26 cellular contexts compared by ENCODE assay signal in the genomic region with DNA sequence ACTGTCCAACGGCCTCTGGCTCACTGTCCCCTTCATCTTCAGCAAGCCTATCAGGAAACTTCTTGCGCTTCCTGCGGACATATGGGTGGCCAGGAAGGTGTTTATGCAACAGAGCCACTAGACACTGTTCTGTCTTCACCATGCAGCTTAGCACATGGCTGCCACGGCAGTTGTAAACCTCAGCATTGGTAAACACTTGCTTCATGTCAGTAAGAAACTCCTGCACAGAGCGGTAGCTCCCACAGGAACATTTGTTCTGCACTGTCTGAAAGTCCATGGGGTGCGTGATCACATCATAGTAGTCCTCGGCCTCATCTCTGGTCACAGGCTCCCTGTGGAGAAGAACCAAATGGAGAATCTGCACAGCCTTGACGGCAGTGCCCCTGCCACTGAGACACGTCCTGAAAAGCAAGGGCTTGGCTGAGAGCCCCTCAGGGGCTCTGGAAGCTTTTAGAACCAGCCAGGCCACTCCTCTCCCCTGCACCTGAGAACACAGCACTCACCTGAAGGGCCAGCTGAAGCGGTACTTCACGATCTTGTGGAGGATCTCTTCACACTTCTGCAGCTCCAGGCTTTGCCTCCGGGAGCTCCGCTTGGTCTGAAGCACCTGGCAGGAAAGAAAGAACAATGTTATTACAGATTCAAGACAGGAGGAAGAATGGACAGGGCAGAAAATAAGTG. TPM values are rescaled to one million over a fixed set of nuclear protein-coding genes. Genes with fewer than 3 reads are reported as not detected.
DNase-seq lines count a peak whose midpoint lies in the region; ATAC-seq and TF ChIP-seq lines count a peak whose summit lies in the region.
"Had no signal": no experiment of that assay in that cellular context is flagged by ENCODE, and none has a peak within 500 bp of the region (broad histone marks: within the 10 kb centered on the region; RNA-seq: fewer than 3 reads in every experiment).

No MANE protein-coding gene starts in this region.

- no peak overlapping the region for H3K4me3 Mint-ChIP-seq in naive thymus-derived CD8-positive, alpha-beta T cell
- H3K4me3 Mint-ChIP-seq: activated CD8-positive, alpha-beta T cell treated with anti-CD3 and anti-CD28 coated beads for 36 hours; activated naive CD8-positive, alpha-beta T cell treated with anti-CD3 and anti-CD28 coated beads, Interleukin-2, amount 50 U/mL, for 24 hours; brain; immature natural killer cell had no signal

- CTCF ChIA-PET in RWPE1 (lab: Yijun Ruan, JAX): no interaction called here

- no peak overlapping the region for H3K4me3 ChIP-seq in cardiac muscle cell
- no peak overlapping the region for H3K4me3 ChIP-seq in right lobe of liver
- H3K4me3 ChIP-seq: GM23248, hepatocyte, left ventricle myocardium inferior had no signal

- H3K9me3 ChIP-seq in cardiac muscle cell (ENCODE audit: low read depth) (no peaks in the 10 kb centered on the region), right lobe of liver (no peaks in the 10 kb centered on the region)
- H3K9me3 ChIP-seq: left ventricle myocardium inferior had no signal

- 83% methylated on average over 6 of the region's 13 CpGs for WGBS in right lobe of liver (ENCODE audit: insufficient coverage, low coverage, low lambda C conversion rate, missing lambda C conversion rate)

- DNase-seq in cardiac muscle cell (ENCODE audit: low read depth in 1 of 2, low spot score in 1 of 2) (no peak), Right ventricle myocardium superior (no peak), RWPE1 (ENCODE audit: low spot score) (no peak), HuH-7 (ENCODE audit: low spot score) (no peak), right lobe of liver (no peak)
- no peak for DNase-seq in naive thymus-derived CD8-positive, alpha-beta T cell
- no peak for DNase-seq in stimulated activated CD4-positive, alpha-beta T cell treated with anti-CD3 and anti-CD28 coated beads, Interleukin-4, amount 100 ng/mL, for 24 hours
- DNase-seq: activated CD4-positive, CD25-positive, alpha-beta regulatory T cell treated with anti-CD3 and anti-CD28 coated beads, Interleukin-2, amount 50 U/mL, for 72 hours; activated CD8-positive, alpha-beta T cell treated with anti-CD3 and anti-CD28 coated beads for 36 hours; activated naive CD8-positive, alpha-beta T cell treated with anti-CD3 and anti-CD28 coated beads, Interleukin-2, amount 50 U/mL, for 24 hours; activated T-cell treated with anti-CD3 and anti-CD28 coated beads, Interleukin-2, amount 50 U/mL, for 1 hour; C1 segment of cervical spinal cord; Calu3; effector CD4-positive, alpha-beta T cell; foreskin melanocyte; GM23248; immature natural killer cell; left ventricle myocardium inferior; NCI-H1092; NCI-H774; occipital lobe; PC-3; SHP77 treated with DMSO at 0.1 percent for 48 hours had no signal

- H3K27ac ChIP-seq in cardiac muscle cell: peak overlapping the region; percentile 74
- peak overlapping the region; percentile 9 for H3K27ac ChIP-seq in RWPE1
- H3K27ac ChIP-seq in right lobe of liver: no peak overlapping the region
- H3K27ac ChIP-seq: GM23248, hepatocyte, left ventricle myocardium inferior had no signal

- peak overlapping the region in 7 of 10 donors; percentile 31 to 88 (median 73) for H3K27ac Mint-ChIP-seq in naive thymus-derived CD8-positive, alpha-beta T cell
- H3K27ac Mint-ChIP-seq: activated CD8-positive, alpha-beta T cell treated with anti-CD3 and anti-CD28 coated beads for 36 hours; activated naive CD8-positive, alpha-beta T cell treated with anti-CD3 and anti-CD28 coated beads, Interleukin-2, amount 50 U/mL, for 24 hours had no signal

- H3K4me1 ChIP-seq in cardiac muscle cell (ENCODE audit: low read depth): no peaks in the 10 kb centered on the region
- H3K4me1 ChIP-seq in right lobe of liver: no peaks in the 10 kb centered on the region

- intact Hi-C loops in Right ventricle myocardium superior (cut with DNase I): no loop called here
- intact Hi-C loops in right lobe of liver (cut with DNase I): loop anchor here in 1 of 2 donors (10.0 kb wide), 1 partner anchor 98 kb away; no protein-coding TSS in a partner anchor

- no peak for TF ChIP-seq POLR2A in right lobe of liver (IDR thresholded peaks at IDR 0.05)

- POLR2A ChIA-PET in RWPE1 (lab: Yijun Ruan, JAX; ENCODE audit: low non-redundant PET): interaction anchor here (0.6 kb wide), 1 partner anchor 27 kb away, joined by 3 read pairs; no protein-coding TSS in a partner anchor
- POLR2A ChIA-PET in naive thymus-derived CD8-positive, alpha-beta T cell (lab: Charles Lee): no interaction called here

- ATAC-seq in Right ventricle myocardium superior (ENCODE audit: poor library complexity) (no peak), right lobe of liver (no peak)
- no peak for ATAC-seq in naive thymus-derived CD8-positive, alpha-beta T cell
- ATAC-seq: activated CD8-positive, alpha-beta T cell treated with anti-CD3 and anti-CD28 coated beads for 36 hours; activated naive CD8-positive, alpha-beta T cell treated with anti-CD3 and anti-CD28 coated beads, Interleukin-2, amount 50 U/mL, for 24 hours; esophagus mucosa; PC-3 had no signal

- H3K4me1 Mint-ChIP-seq in naive thymus-derived CD8-positive, alpha-beta T cell: peaks cover 0 to 4% (median 1%) of the 10 kb centered on the region in 4 donors
- H3K4me1 Mint-ChIP-seq: activated naive CD8-positive, alpha-beta T cell treated with anti-CD3 and anti-CD28 coated beads, Interleukin-2, amount 50 U/mL, for 24 hours had no signal

- peaks cover 4 to 86% (median 10%) of the 10 kb centered on the region in 3 donors for H3K36me3 Mint-ChIP-seq in naive thymus-derived CD8-positive, alpha-beta T cell

- no peaks in the 10 kb centered on the region for H3K9me3 Mint-ChIP-seq in naive thymus-derived CD8-positive, alpha-beta T cell
- H3K9me3 Mint-ChIP-seq: activated CD8-positive, alpha-beta T cell treated with anti-CD3 and anti-CD28 coated beads for 36 hours; activated naive CD8-positive, alpha-beta T cell treated with anti-CD3 and anti-CD28 coated beads, Interleukin-2, amount 50 U/mL, for 24 hours; brain; immature natural killer cell had no signal

- no peak for TF ChIP-seq CTCF in cardiac muscle cell (IDR thresholded peaks at IDR 0.05; ENCODE audit: low read depth, low read length)
- TF ChIP-seq CTCF in RWPE1 (conservative IDR thresholded peaks at IDR 0.05; ENCODE audit: low read depth): no peak
- TF ChIP-seq CTCF in right lobe of liver (IDR thresholded peaks at IDR 0.05): no peak

- peaks cover 48% of the 10 kb centered on the region for H3K36me3 ChIP-seq in cardiac muscle cell
- H3K36me3 ChIP-seq in right lobe of liver: peaks cover 10 to 74% (median 50%) of the 10 kb centered on the region in 4 donors

- no peaks in the 10 kb centered on the region for H3K27me3 Mint-ChIP-seq in naive thymus-derived CD8-positive, alpha-beta T cell
- H3K27me3 Mint-ChIP-seq: activated CD8-positive, alpha-beta T cell treated with anti-CD3 and anti-CD28 coated beads for 36 hours; activated naive CD8-positive, alpha-beta T cell treated with anti-CD3 and anti-CD28 coated beads, Interleukin-2, amount 50 U/mL, for 24 hours; brain had no signal

- H3K27me3 ChIP-seq in cardiac muscle cell (no peaks in the 10 kb centered on the region), right lobe of liver (no peaks in the 10 kb centered on the region)
- H3K27me3 ChIP-seq: hepatocyte had no signal

RNA-seq across cellular contexts. Expression of gene FZD9, which starts 8.8 kb away (rescaled TPM):
- total RNA-seq in cardiac muscle cell (4.4 and 5.6 TPM in 2 replicates), Right ventricle myocardium superior (0.24 TPM), right lobe of liver (under 1 TPM in 2 of 6 experiments, not detected in 4; 0.09 to 0.27 TPM)
- polyA plus RNA-seq in cardiac muscle cell: 2.5 and 3.8 TPM in 2 replicates
- under 1 TPM; 0.16 to 0.31 TPM for total RNA-seq in naive thymus-derived CD8-positive, alpha-beta T cell
- polyA plus RNA-seq in naive thymus-derived CD8-positive, alpha-beta T cell: under 1 TPM in 2 of 3 donors, not detected in 1; 0.07 to 0.52 TPM

Comparison
In these comparisons a context has a peak if more than half of its experiments do, and no peak if none do; other contexts are left out.
1. H3K27ac ChIP-seq: peak in cardiac muscle cell (single experiment) and RWPE1 (single experiment); none in right lobe of liver (0 of 3).